18 cellular contexts compared by ENCODE assay signal in genomic region chr2:234060236-234060635, GRCh38. TPM values are rescaled to one million over a fixed set of nuclear protein-coding genes. Genes with fewer than 3 reads are reported as not detected.
"Had no signal": no experiment of that assay in that cellular context is flagged by ENCODE, and none has a peak within 500 bp of the region (broad histone marks: within the 10 kb centered on the region; RNA-seq: fewer than 3 reads in every experiment).

No MANE protein-coding gene starts in this region.

- H3K4me3 Mint-ChIP-seq: activated naive CD8-positive, alpha-beta T cell treated with anti-CD3 and anti-CD28 coated beads, Interleukin-2, amount 10 ng/mL, durations not matched to agents 7 days and 5 days; central memory CD8-positive, alpha-beta T cell; memory B cell; naive thymus-derived CD8-positive, alpha-beta T cell; stimulated activated effector memory CD8-positive, alpha-beta T cell treated with anti-CD3 and anti-CD28 coated beads, Interleukin-12 subunit alpha, Interleukin-12 subunit beta, amount 100 ng/mL, for 72 hours had no signal

- H3K36me3 Mint-ChIP-seq: activated naive CD8-positive, alpha-beta T cell treated with anti-CD3 and anti-CD28 coated beads, Interleukin-2, amount 10 ng/mL, durations not matched to agents 7 days and 5 days; memory B cell; naive thymus-derived CD8-positive, alpha-beta T cell; stimulated activated effector memory CD8-positive, alpha-beta T cell treated with anti-CD3 and anti-CD28 coated beads, Interleukin-12 subunit alpha, Interleukin-12 subunit beta, amount 100 ng/mL, for 72 hours had no signal

- H3K9me3 ChIP-seq: left ventricle myocardium inferior, mucosa of descending colon, pancreas, thoracic aorta had no signal

- H3K4me1 ChIP-seq: left ventricle myocardium inferior, pancreas had no signal

- DNase-seq: activated CD4-positive, CD25-positive, alpha-beta regulatory T cell treated with anti-CD3 and anti-CD28 coated beads, Interleukin-2, amount 50 U/mL, for 72 hours; activated naive CD4-positive, alpha-beta T cell; activated naive CD8-positive, alpha-beta T cell treated with anti-CD3 and anti-CD28 coated beads, Interleukin-2, amount 10 ng/mL, durations not matched to agents 7 days and 5 days; activated T-cell treated with anti-CD3 and anti-CD28 coated beads for 4 hours; brain microvascular endothelial cell; hippocampal formation; left ventricle myocardium inferior; mucosa of descending colon; naive thymus-derived CD8-positive, alpha-beta T cell; pancreas had no signal

- H3K4me3 ChIP-seq: coronary artery, left ventricle myocardium inferior, mucosa of descending colon, pancreas, thoracic aorta had no signal

- ATAC-seq: esophagus mucosa; mucosa of descending colon; naive thymus-derived CD8-positive, alpha-beta T cell; pancreas; stimulated activated effector memory CD8-positive, alpha-beta T cell treated with anti-CD3 and anti-CD28 coated beads, Interleukin-12 subunit alpha, Interleukin-12 subunit beta, amount 100 ng/mL, for 72 hours had no signal

- H3K9me3 Mint-ChIP-seq: activated naive CD8-positive, alpha-beta T cell treated with anti-CD3 and anti-CD28 coated beads, Interleukin-2, amount 10 ng/mL, durations not matched to agents 7 days and 5 days; central memory CD8-positive, alpha-beta T cell; naive thymus-derived CD8-positive, alpha-beta T cell; stimulated activated effector memory CD8-positive, alpha-beta T cell treated with anti-CD3 and anti-CD28 coated beads, Interleukin-12 subunit alpha, Interleukin-12 subunit beta, amount 100 ng/mL, for 72 hours had no signal

- H3K27ac Mint-ChIP-seq: activated naive CD8-positive, alpha-beta T cell treated with anti-CD3 and anti-CD28 coated beads, Interleukin-2, amount 10 ng/mL, durations not matched to agents 7 days and 5 days; memory B cell; stimulated activated effector memory CD8-positive, alpha-beta T cell treated with anti-CD3 and anti-CD28 coated beads, Interleukin-12 subunit alpha, Interleukin-12 subunit beta, amount 100 ng/mL, for 72 hours had no signal

- H3K36me3 ChIP-seq: brain microvascular endothelial cell, left ventricle myocardium inferior, pancreas, thoracic aorta had no signal

- H3K27ac ChIP-seq: brain microvascular endothelial cell, coronary artery, left ventricle myocardium inferior, pancreas, thoracic aorta had no signal

- H3K27me3 ChIP-seq: brain microvascular endothelial cell, pancreas had no signal

RNA-seq across cellular contexts. Expression of gene SPP2, which starts 9.7 kb away (rescaled TPM):
- total RNA-seq: activated naive CD8-positive, alpha-beta T cell treated with anti-CD3 and anti-CD28 coated beads, Interleukin-2, amount 10 ng/mL, durations not matched to agents 7 days and 5 days; esophagus mucosa; left ventricle myocardium inferior; mucosa of descending colon; naive thymus-derived CD8-positive, alpha-beta T cell; pancreas; renal cortical epithelial cell; thoracic aorta; urinary bladder had no signal
- polyA plus RNA-seq: naive thymus-derived CD8-positive, alpha-beta T cell; pancreas; urinary bladder had no signal
